ENCODE assay signal across 8 cellular contexts in genomic region chr18:58042826-58043362, GRCh38. TPM values are rescaled to one million over a fixed set of nuclear protein-coding genes. Genes with fewer than 3 reads are reported as not detected.
DNase-seq lines count a peak whose midpoint lies in the region; ATAC-seq and TF ChIP-seq lines count a peak whose summit lies in the region.

No MANE protein-coding gene starts in this region.

- no peaks in the 10 kb centered on the region for H3K27me3 Mint-ChIP-seq in chondrocyte (ENCODE audit: low read depth)
- H3K27me3 Mint-ChIP-seq in naive thymus-derived CD4-positive, alpha-beta T cell: peaks cover 0 to 58% (median 0%) of the 10 kb centered on the region in 5 donors

- no peak for DNase-seq in BJ (ENCODE audit: low read depth)
- no peak for DNase-seq in chondrocyte (ENCODE audit: low spot score)
- peak in 7 of 9 donors; percentile 18 to 46 (median 31) for DNase-seq in naive thymus-derived CD4-positive, alpha-beta T cell
- DNase-seq in islet precursor cell: no peak
- no peak for DNase-seq in stimulated activated CD4-positive, alpha-beta T cell treated with anti-CD3 and anti-CD28 coated beads, Interleukin-1b, Interleukin-23, amount 100 ng/mL, for 48 hours
- no peak for DNase-seq in activated gamma-delta T cell treated with Interleukin-2 at 50 U/mL for 16 hours

- peak overlapping the region; percentile 95 for H3K4me2 ChIP-seq in KMS-11

- peak; percentile 19 for ATAC-seq in naive thymus-derived CD4-positive, alpha-beta T cell
- ATAC-seq in GM21447 (IDR thresholded peaks at IDR 0.05; ENCODE audit: unreplicated experiment): no peak

- no peaks in the 10 kb centered on the region for H3K9me3 ChIP-seq in naive thymus-derived CD4-positive, alpha-beta T cell (ENCODE audit: control insufficient read depth in 2 of 3, low read length in 3 of 3)

- intact Hi-C loops in naive thymus-derived CD4-positive, alpha-beta T cell (cut with micrococcal nuclease): loop anchor here (1.0 to 10.0 kb wide), 14 partner anchors 79 to 1862 kb away; partner anchors contain the start of genes SEC11C (in 1 of the 2) and TXNL1 (in 1 of the 2)

- peaks cover 28% of the 10 kb centered on the region for H3K4me1 Mint-ChIP-seq in chondrocyte (ENCODE audit: low read depth)
- peaks cover 18 to 30% (median 25%) of the 10 kb centered on the region in 7 donors for H3K4me1 Mint-ChIP-seq in naive thymus-derived CD4-positive, alpha-beta T cell

- no peaks in the 10 kb centered on the region for H3K36me3 Mint-ChIP-seq in chondrocyte (ENCODE audit: low read depth)
- H3K36me3 Mint-ChIP-seq in naive thymus-derived CD4-positive, alpha-beta T cell: no peaks in the 10 kb centered on the region

- peak overlapping the region; percentile 70 for H3K27ac Mint-ChIP-seq in chondrocyte (ENCODE audit: unreplicated experiment)
- H3K27ac Mint-ChIP-seq in naive thymus-derived CD4-positive, alpha-beta T cell: peak overlapping the region in 8 of 9 donors; percentile 6 to 89 (median 78)

- peaks cover 1% of the 10 kb centered on the region; the same call in 1 of the 2 replicates for H3K27me3 ChIP-seq in BJ (ENCODE audit: control insufficient read depth, insufficient read depth, low read length)
- no peaks in the 10 kb centered on the region for H3K27me3 ChIP-seq in KMS-11 (ENCODE audit: insufficient read depth, low read depth)
- no peaks in the 10 kb centered on the region for H3K27me3 ChIP-seq in naive thymus-derived CD4-positive, alpha-beta T cell (ENCODE audit: control insufficient read depth in 2 of 2, insufficient read depth in 2 of 2, low read length in 2 of 2)

- H4K20me1 ChIP-seq in KMS-11 (ENCODE audit: insufficient read depth): no peaks in the 10 kb centered on the region

- no peak overlapping the region; the same call in 1 of the 2 replicates for H3K27ac ChIP-seq in KMS-11
- H3K27ac ChIP-seq in naive thymus-derived CD4-positive, alpha-beta T cell (ENCODE audit: low read depth, low read length): no peak overlapping the region

- H2AFZ ChIP-seq in KMS-11 (ENCODE audit: low read depth): peak overlapping the region; percentile 94

- TF ChIP-seq CTCF in BJ (IDR thresholded peaks at IDR 0.05; ENCODE audit: insufficient read depth, low read depth, low read length) (no peak), KMS-11 (conservative IDR thresholded peaks at IDR 0.05; ENCODE audit: low read depth, low read length) (no peak), chondrocyte (IDR thresholded peaks at IDR 0.05) (no peak)

- H3K4me3 Mint-ChIP-seq in chondrocyte (ENCODE audit: unreplicated experiment): peak overlapping the region; percentile 75
- H3K4me3 Mint-ChIP-seq in naive thymus-derived CD4-positive, alpha-beta T cell: peak overlapping the region; percentile 77 to 96 (median 90)

- H3K36me3 ChIP-seq in BJ (ENCODE audit: control insufficient read depth, insufficient read depth, low read length): no peaks in the 10 kb centered on the region
- no peaks in the 10 kb centered on the region for H3K36me3 ChIP-seq in KMS-11 (ENCODE audit: insufficient read depth)
- H3K36me3 ChIP-seq in naive thymus-derived CD4-positive, alpha-beta T cell (ENCODE audit: control insufficient read depth in 2 of 3, insufficient read depth in 3 of 3, low read length in 3 of 3): peaks cover 0 to 3% (median 0%) of the 10 kb centered on the region in 3 experiments

- H3K4me1 ChIP-seq in KMS-11 (ENCODE audit: low read depth, poor library complexity, severe bottlenecking): peaks cover 19% of the 10 kb centered on the region
- peaks cover 0 to 8% of the 10 kb centered on the region in 2 donors for H3K4me1 ChIP-seq in naive thymus-derived CD4-positive, alpha-beta T cell (ENCODE audit: control insufficient read depth in 2 of 2, insufficient read depth in 2 of 2, low read length in 2 of 2)

- CTCF ChIA-PET in BJ (lab: Yijun Ruan, JAX): interaction anchor here (0.6 to 2.1 kb wide), 36 partner anchors 10 to 284 kb away, joined by 3 to 28 read pairs (median 4); no protein-coding TSS in a partner anchor
- CTCF ChIA-PET in naive thymus-derived CD4-positive, alpha-beta T cell (lab: Charles Lee): interaction anchor here (0.9 to 1.7 kb wide), 6 partner anchors 19 to 358 kb away, joined by 3 to 14 read pairs (median 4); no protein-coding TSS in a partner anchor

- peaks cover 26% of the 10 kb centered on the region; the same call in 1 of the 2 replicates for H3K79me2 ChIP-seq in KMS-11 (ENCODE audit: insufficient read depth, low read depth)

- H3K9ac ChIP-seq in KMS-11: peak overlapping the region; percentile 31; the same call in 1 of the 2 replicates

- H3K4me3 ChIP-seq in BJ (ENCODE audit: low read depth, low read length) (peak overlapping the region; percentile 73), KMS-11 (IDR thresholded peaks at IDR 0.05; ENCODE audit: insufficient read depth, low read depth, low read length) (no peak overlapping the region)
- peak overlapping the region; percentile 68 for H3K4me3 ChIP-seq in naive thymus-derived CD4-positive, alpha-beta T cell (ENCODE audit: low read length)

- H3K9me3 Mint-ChIP-seq in chondrocyte (ENCODE audit: low read depth): no peaks in the 10 kb centered on the region
- H3K9me3 Mint-ChIP-seq in naive thymus-derived CD4-positive, alpha-beta T cell: no peaks in the 10 kb centered on the region

- POLR2A ChIA-PET in BJ (lab: Charles Lee): no interaction called here
- POLR2A ChIA-PET in naive thymus-derived CD4-positive, alpha-beta T cell (lab: Charles Lee): no interaction called here

RNA-seq across cellular contexts. Expression of gene NEDD4L, which starts 1.1 kb away (rescaled TPM):
- 10.8 and 14.1 TPM in 2 replicates for polyA plus RNA-seq in BJ (2011; rRNA removed)
- 12.2 and 15.0 TPM in 2 replicates for polyA minus RNA-seq in BJ (2011; rRNA and poly(A)+ RNA removed)
- total RNA-seq in chondrocyte: 21.6 to 27.6 TPM (median 25.8 TPM) in 3 replicates
- 10 to 100 TPM in 1 of 5 experiments, 1 to 10 TPM in 4; 3.7 to 10.3 (median 4.2) TPM for total RNA-seq in naive thymus-derived CD4-positive, alpha-beta T cell
- polyA plus RNA-seq in naive thymus-derived CD4-positive, alpha-beta T cell: 1 to 10 TPM; 1.1 to 2.0 TPM

Comparison
In these comparisons a context has a peak if more than half of its experiments do, and no peak if none do; other contexts are left out.
1. DNase-seq: peak in naive thymus-derived CD4-positive, alpha-beta T cell (7 of 9); none in BJ (single experiment), chondrocyte (single experiment), islet precursor cell (single experiment), stimulated activated CD4-positive, alpha-beta T cell treated with anti-CD3 and anti-CD28 coated beads, Interleukin-1b, Interleukin-23, amount 100 ng/mL, for 48 hours (single experiment) and activated gamma-delta T cell treated with Interleukin-2 at 50 U/mL for 16 hours (single experiment).